ENCODE assay signal across 15 cellular contexts in the genomic region with DNA sequence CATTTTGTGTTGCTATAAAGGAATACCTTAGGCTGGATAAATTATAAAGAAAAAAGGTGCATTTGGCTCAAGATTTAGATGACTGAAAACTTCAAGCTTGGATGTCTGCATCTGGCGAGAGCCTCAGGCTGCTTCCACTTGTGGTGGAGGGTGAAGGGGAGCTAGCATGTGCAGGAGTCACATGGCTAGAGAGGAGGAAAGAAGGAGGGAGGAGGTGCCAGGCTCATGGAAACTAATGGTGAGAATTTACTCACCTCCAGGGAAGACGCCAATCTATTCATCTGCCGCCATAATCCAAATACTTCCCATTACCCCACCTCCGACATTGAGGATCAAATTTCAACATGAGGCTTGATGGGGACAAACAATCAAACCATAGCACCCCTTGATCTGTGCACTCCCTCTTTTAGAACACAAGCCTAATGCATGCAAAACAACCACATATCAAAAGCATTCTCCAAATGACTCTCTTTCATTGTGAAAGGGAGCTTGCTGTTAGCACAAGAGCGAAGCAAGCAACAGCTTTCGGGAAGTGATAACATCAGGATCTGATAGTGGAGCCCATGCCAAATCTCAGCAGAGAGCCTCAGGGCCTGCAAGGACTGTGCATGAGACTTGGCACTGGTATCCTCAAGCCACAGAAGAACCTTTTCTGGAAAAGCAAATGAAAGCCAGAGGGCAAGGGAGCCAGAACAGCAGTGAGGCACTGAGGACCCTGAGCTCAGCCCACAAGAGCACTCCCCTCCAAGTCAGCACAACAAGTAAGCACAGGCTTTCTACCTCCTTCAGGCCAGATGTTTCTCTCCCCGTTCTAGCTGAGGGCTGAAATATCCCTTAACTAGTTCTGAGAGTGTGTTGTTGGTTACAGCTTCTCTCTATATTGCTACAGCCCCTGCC. TPM values are rescaled to one million over a fixed set of nuclear protein-coding genes. Genes with fewer than 3 reads are reported as not detected.
DNase-seq lines count a peak whose midpoint lies in the region; ATAC-seq and TF ChIP-seq lines count a peak whose summit lies in the region.
"Had no signal": no experiment of that assay in that cellular context is flagged by ENCODE, and none has a peak within 500 bp of the region (broad histone marks: within the 10 kb centered on the region; RNA-seq: fewer than 3 reads in every experiment).

No MANE protein-coding gene starts in this region.

- H3K27ac Mint-ChIP-seq in GM23338 (no peak overlapping the region), T-cell (no peak overlapping the region)
- no peak overlapping the region for H3K27ac Mint-ChIP-seq in activated T-cell treated with anti-CD3 and anti-CD28 coated beads, Interleukin-2, amount 50 U/mL, for 24 hours
- H3K27ac Mint-ChIP-seq: effector memory CD8-positive, alpha-beta T cell; stimulated activated naive CD8-positive, alpha-beta T cell treated with anti-CD3 and anti-CD28 coated beads, Interleukin-15, Interleukin-2, amounts not matched to agents 100 ng/mL and 50 ng/mL, for 24 hours had no signal

- 72 to 79% methylated on average over 7 of the region's 7 CpGs for WGBS in thyroid gland, 2 donors

- TF ChIP-seq CTCF in C4-2B (conservative IDR thresholded peaks at IDR 0.05) (no peak), GM23338 (conservative IDR thresholded peaks at IDR 0.05; ENCODE audit: low read depth in 2 of 2) (no peak), thyroid gland (IDR thresholded peaks at IDR 0.05) (no peak)

- H3K4me3 ChIP-seq in GM23338 (no peak overlapping the region), thyroid gland (replicated peaks in 1 of 3) (no peak overlapping the region)

- H3K4me3 Mint-ChIP-seq in GM23338 (no peak overlapping the region), T-cell (no peak overlapping the region)
- no peak overlapping the region for H3K4me3 Mint-ChIP-seq in activated T-cell treated with anti-CD3 and anti-CD28 coated beads, Interleukin-2, amount 50 U/mL, for 24 hours
- H3K4me3 Mint-ChIP-seq: effector memory CD8-positive, alpha-beta T cell; neural crest cell; stimulated activated naive CD8-positive, alpha-beta T cell treated with anti-CD3 and anti-CD28 coated beads, Interleukin-15, Interleukin-2, amounts not matched to agents 100 ng/mL and 50 ng/mL, for 24 hours had no signal

- H3K4me1 Mint-ChIP-seq in GM23338: peaks cover 17% of the 10 kb centered on the region
- no peaks in the 10 kb centered on the region for H3K4me1 Mint-ChIP-seq in T-cell
- H3K4me1 Mint-ChIP-seq in activated T-cell treated with anti-CD3 and anti-CD28 coated beads, Interleukin-2, amount 50 U/mL, for 24 hours (ENCODE audit: low read depth): no peaks in the 10 kb centered on the region
- H3K4me1 Mint-ChIP-seq: neural crest cell had no signal

- 0 out of 2 replicates have a peak overlapping the region, but pooled peaks have one; percentile 9 for H2AFZ ChIP-seq in GM23338

- no peaks in the 10 kb centered on the region for H3K79me2 ChIP-seq in GM23338 (replicated peaks; ENCODE audit: insufficient read depth)

- H3K27me3 ChIP-seq in GM23338 (ENCODE audit: insufficient read depth): no peaks in the 10 kb centered on the region
- H3K27me3 ChIP-seq in thyroid gland: no peaks in the 10 kb centered on the region
- H3K27me3 ChIP-seq: brain microvascular endothelial cell had no signal

- H3K9me3 ChIP-seq in thyroid gland: no peaks in the 10 kb centered on the region

- no peaks in the 10 kb centered on the region for H4K20me1 ChIP-seq in GM23338 (replicated peaks; ENCODE audit: insufficient read depth)

- TF ChIP-seq POLR2A in thyroid gland (IDR thresholded peaks at IDR 0.05): no peak

- H3K4me1 ChIP-seq in GM23338 (ENCODE audit: insufficient read depth) (peaks cover 16% of the 10 kb centered on the region; the same call in 1 of the 2 replicates), thyroid gland (no peaks in the 10 kb centered on the region)

- peak overlapping the region; percentile 4; the same call in 1 of the 2 replicates for H3K4me2 ChIP-seq in GM23338

- peak; percentile 91 for ATAC-seq in GM23338
- ATAC-seq in T-cell (replicated peaks in 1 of 4): no peak
- ATAC-seq: effector memory CD8-positive, alpha-beta T cell had no signal

- intact Hi-C loops in thyroid gland (cut with DNase I): no loop called here

- peaks cover 4% of the 10 kb centered on the region; the same call in 2 of the 3 replicates for H3K36me3 Mint-ChIP-seq in GM23338 (ENCODE audit: low read depth)
- no peaks in the 10 kb centered on the region for H3K36me3 Mint-ChIP-seq in T-cell
- no peaks in the 10 kb centered on the region for H3K36me3 Mint-ChIP-seq in activated T-cell treated with anti-CD3 and anti-CD28 coated beads, Interleukin-2, amount 50 U/mL, for 24 hours (ENCODE audit: low read depth)

- H3K27ac ChIP-seq in C4-2B (peak overlapping the region; percentile 70), GM23338 (ENCODE audit: low read depth) (peak overlapping the region; percentile 40), thyroid gland (no peak overlapping the region)
- H3K27ac ChIP-seq: brain microvascular endothelial cell had no signal

- POLR2A ChIA-PET in T-cell (lab: Charles Lee): interaction anchor here in 1 of 2 donors (0.7 kb wide), 1 partner anchor 25 kb away, joined by 3 read pairs; no protein-coding TSS in a partner anchor

- CTCF ChIA-PET in T-cell (lab: Charles Lee): no interaction called here

- H3K9me3 Mint-ChIP-seq in GM23338 (peaks cover 9% of the 10 kb centered on the region; the same call in 2 of the 3 replicates), T-cell (no peaks in the 10 kb centered on the region)
- H3K9me3 Mint-ChIP-seq in activated T-cell treated with anti-CD3 and anti-CD28 coated beads, Interleukin-2, amount 50 U/mL, for 24 hours: no peaks in the 10 kb centered on the region
- H3K9me3 Mint-ChIP-seq: effector memory CD8-positive, alpha-beta T cell; stimulated activated naive CD8-positive, alpha-beta T cell treated with anti-CD3 and anti-CD28 coated beads, Interleukin-15, Interleukin-2, amounts not matched to agents 100 ng/mL and 50 ng/mL, for 24 hours had no signal

- H3K27me3 Mint-ChIP-seq in GM23338 (ENCODE audit: insufficient read depth, low read depth, poor library complexity) (peaks cover 7% of the 10 kb centered on the region), T-cell (peaks cover 7 to 10% of the 10 kb centered on the region in 2 donors)
- H3K27me3 Mint-ChIP-seq in activated T-cell treated with anti-CD3 and anti-CD28 coated beads, Interleukin-2, amount 50 U/mL, for 24 hours: peaks cover 7% of the 10 kb centered on the region

- H3K36me3 ChIP-seq in GM23338 (ENCODE audit: insufficient read depth) (no peaks in the 10 kb centered on the region), thyroid gland (no peaks in the 10 kb centered on the region)
- H3K36me3 ChIP-seq: brain microvascular endothelial cell had no signal

- peak; percentile 80 for DNase-seq in GM23338 (ENCODE audit: low spot score)
- DNase-seq in astrocyte of the hippocampus (ENCODE audit: low read depth, low spot score): peak; percentile 48
- peak; percentile 31 for DNase-seq in iris pigment epithelial cell (ENCODE audit: low read depth)
- no peak for DNase-seq in activated gamma-delta T cell (lab: John Stamatoyannopoulos, UW)
- DNase-seq in T-cell: no peak
- DNase-seq in activated T-cell treated with anti-CD3 and anti-CD28 coated beads, Interleukin-2, amount 50 U/mL, for 24 hours: no peak
- no peak for DNase-seq in thyroid gland
- DNase-seq: activated effector memory CD4-positive, alpha-beta T cell treated with Interleukin-2 at 50 U/mL for 16 hours; brain microvascular endothelial cell; effector memory CD8-positive, alpha-beta T cell; NCI-H526 treated with DMSO at 0.1 percent for 48 hours; SHP77 treated with DMSO at 0.1 percent for 48 hours had no signal

- peaks cover 35% of the 10 kb centered on the region for H3K9me2 ChIP-seq in GM23338 (ENCODE audit: insufficient read depth)

- H3F3A ChIP-seq in GM23338 (replicated peaks; ENCODE audit: low read depth): 0 out of 2 replicates have a peak, but pooled peaks cover 4% of the 10 kb centered on the region

TF ChIP-seq in GM23338, 12 proteins besides CTCF, POLR2A, EP300 and RAD21 (continues in another document):
- TF ChIP-seq EZH2 (IDR thresholded peaks at IDR 0.05; ENCODE audit: low read depth, unreplicated experiment) (no peak), NANOG (IDR thresholded peaks at IDR 0.05; ENCODE audit: borderline replicate concordance) (no peak; the same call in 1 of the 2 replicates), ZNF114 (CRISPR knock-in tag; IDR thresholded peaks at IDR 0.05) (no peak), JUNB (IDR thresholded peaks at IDR 0.05; ENCODE audit: unreplicated experiment) (no peak), CREB1 (CRISPR knock-in tag; IDR thresholded peaks at IDR 0.05; ENCODE audit: low read depth) (0 out of 2 replicates have a peak, but pooled peaks have one; percentile 7), POLR2AphosphoS5 (IDR thresholded peaks at IDR 0.05; ENCODE audit: low read depth) (no peak)

RNA-seq across cellular contexts. Expression of a gene that starts 50.2 kb away (rescaled TPM):
- total RNA-seq in GM23338 (2014; rRNA removed; shearing (Covaris generic)): 81.3 and 81.9 TPM in 2 replicates
- 14.2 and 21.7 TPM in 2 replicates for polyA plus RNA-seq in GM23338 (2016; fragmentation: Nextera tagmentation; extraction: Ambion mirVana)
- total RNA-seq in T-cell (1 to 10 TPM; 1.3 to 8.6 (median 7.6) TPM), thyroid gland (100 to 1,000 TPM in 1 of 4 donors, 10 to 100 TPM in 3; 15.3 to 155 (median 57.8) TPM)

Comparison
In these comparisons a context has a peak if more than half of its experiments do, and no peak if none do; other contexts are left out.
1. H3K27ac ChIP-seq: peak in C4-2B (single experiment) and GM23338 (single experiment); none in thyroid gland (0 of 3).
2. DNase-seq: peak in GM23338 (single experiment), astrocyte of the hippocampus (single experiment) and iris pigment epithelial cell (single experiment); none in activated gamma-delta T cell (single experiment), T-cell (0 of 34), activated T-cell treated with anti-CD3 and anti-CD28 coated beads, Interleukin-2, amount 50 U/mL, for 24 hours (single experiment) and thyroid gland (0 of 2).